28 cellular contexts compared by ENCODE assay signal in the genomic region with DNA sequence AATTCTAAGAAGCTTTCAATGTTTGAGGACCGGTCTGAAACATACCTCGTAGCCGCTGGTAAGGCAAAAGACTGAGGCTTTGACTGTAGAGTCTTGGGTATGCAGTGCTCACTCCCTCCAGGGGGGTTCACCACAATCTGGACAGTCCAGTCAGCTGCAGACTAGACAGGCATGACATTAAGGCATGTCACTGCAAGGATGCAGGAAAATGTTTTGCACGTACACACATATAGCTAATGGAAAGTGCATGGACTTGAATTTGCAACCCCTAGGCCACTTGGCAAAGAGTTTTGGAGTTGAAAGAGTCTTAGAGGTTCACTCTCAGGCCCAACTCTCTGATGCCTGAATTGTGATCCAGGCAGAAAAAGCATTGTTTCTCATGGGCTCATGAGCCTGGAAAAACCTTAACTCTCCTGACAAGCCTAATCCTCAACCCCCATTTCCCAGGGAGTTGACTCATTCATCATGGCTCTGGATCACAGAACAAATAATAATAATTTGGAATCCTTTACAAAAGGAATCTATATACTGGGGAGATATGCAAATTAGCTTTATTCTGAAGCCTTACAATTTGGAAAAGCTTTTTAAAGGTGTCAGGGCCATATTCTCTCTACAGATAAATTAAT. TPM values are rescaled to one million over a fixed set of nuclear protein-coding genes. Genes with fewer than 3 reads are reported as not detected.
DNase-seq lines count a peak whose midpoint lies in the region; ATAC-seq and TF ChIP-seq lines count a peak whose summit lies in the region.
"Had no signal": no experiment of that assay in that cellular context is flagged by ENCODE, and none has a peak within 500 bp of the region (broad histone marks: within the 10 kb centered on the region; RNA-seq: fewer than 3 reads in every experiment).

No MANE protein-coding gene starts in this region.

- no peaks in the 10 kb centered on the region for H3K9me3 ChIP-seq in sigmoid colon

- no peak for TF ChIP-seq POLR2A in sigmoid colon (IDR thresholded peaks at IDR 0.05)

- intact Hi-C loops in sigmoid colon (cut with DNase I) (no loop called here), Calu3 (cut with micrococcal nuclease; ENCODE audit: unreplicated experiment) (no loop called here)

- H3K27me3 ChIP-seq in sigmoid colon = no peaks in the 10 kb centered on the region
- H3K27me3 ChIP-seq: tibial artery had no signal

- H3K27me3 Mint-ChIP-seq in stimulated activated naive CD8-positive, alpha-beta T cell treated with anti-CD3 and anti-CD28 coated beads, Interleukin-15, amount 100 ng/mL, for 72 hours = no peaks in the 10 kb centered on the region
- no peaks in the 10 kb centered on the region for H3K27me3 Mint-ChIP-seq in Calu3 (ENCODE audit: unreplicated experiment)
- H3K27me3 Mint-ChIP-seq: activated naive CD8-positive, alpha-beta T cell treated with anti-CD3 and anti-CD28 coated beads for 36 hours; CD4-positive, alpha-beta T cell had no signal

- H3K36me3 ChIP-seq in sigmoid colon = no peaks in the 10 kb centered on the region
- H3K36me3 ChIP-seq: tibial artery had no signal

- no TSS peak for BruUV-seq in Calu3 (replicated peaks; lab: Mats Ljungman, UMichigan)

- WGBS in sigmoid colon, 2 donors = 94 to 96% methylated on average over 4 of the region's 4 CpGs

- peak overlapping the region; percentile 2 to 81 (median 65) for H3K27ac ChIP-seq in sigmoid colon
- H3K27ac ChIP-seq: tibial artery had no signal

- H3K4me3 ChIP-seq in fibroblast of pulmonary artery (replicated peaks; ENCODE audit: low read depth, low read length) (no peak overlapping the region), sigmoid colon (no peak overlapping the region)
- H3K4me3 ChIP-seq: tibial artery had no signal

- TF ChIP-seq CTCF in fibroblast of pulmonary artery (IDR thresholded peaks at IDR 0.05; ENCODE audit: low read length, missing control alignments) (no peak), sigmoid colon (IDR thresholded peaks at IDR 0.05) (no peak), Calu3 (IDR thresholded peaks at IDR 0.05; ENCODE audit: unreplicated experiment) (no peak)

- H3K27ac Mint-ChIP-seq in stimulated activated naive CD8-positive, alpha-beta T cell treated with anti-CD3 and anti-CD28 coated beads, Interleukin-15, amount 100 ng/mL, for 72 hours = no peak overlapping the region
- H3K27ac Mint-ChIP-seq in Calu3 (ENCODE audit: unreplicated experiment) = no peak overlapping the region
- H3K27ac Mint-ChIP-seq: activated naive CD8-positive, alpha-beta T cell treated with anti-CD3 and anti-CD28 coated beads for 36 hours; CD4-positive, alpha-beta T cell; immature natural killer cell; naive thymus-derived CD4-positive, alpha-beta T cell; T-helper 1 cell treated with Interleukin-12 subunit alpha and Interleukin-12 subunit beta and Interleukin-4 antibody, amounts not matched to agents 30 μg/mL and 1 μg/mL, for 36 hours had no signal

- no peak for ATAC-seq in stimulated activated naive CD8-positive, alpha-beta T cell treated with anti-CD3 and anti-CD28 coated beads, Interleukin-15, amount 100 ng/mL, for 72 hours
- ATAC-seq: esophagus mucosa; HCT116; naive thymus-derived CD4-positive, alpha-beta T cell had no signal

- H3K36me3 Mint-ChIP-seq in Calu3 (ENCODE audit: insufficient read depth, unreplicated experiment) = no peaks in the 10 kb centered on the region
- H3K36me3 Mint-ChIP-seq: activated naive CD8-positive, alpha-beta T cell treated with anti-CD3 and anti-CD28 coated beads for 36 hours; immature natural killer cell had no signal

- no peak for TF ChIP-seq EP300 in sigmoid colon (IDR thresholded peaks at IDR 0.05)

- no peaks in the 10 kb centered on the region for H3K4me1 Mint-ChIP-seq in stimulated activated naive CD8-positive, alpha-beta T cell treated with anti-CD3 and anti-CD28 coated beads, Interleukin-15, amount 100 ng/mL, for 72 hours
- H3K4me1 Mint-ChIP-seq in Calu3 (ENCODE audit: low read depth, unreplicated experiment) = peaks cover 10% of the 10 kb centered on the region
- H3K4me1 Mint-ChIP-seq: activated naive CD8-positive, alpha-beta T cell treated with anti-CD3 and anti-CD28 coated beads for 36 hours; immature natural killer cell; naive thymus-derived CD4-positive, alpha-beta T cell had no signal

- H3K4me3 Mint-ChIP-seq in stimulated activated naive CD8-positive, alpha-beta T cell treated with anti-CD3 and anti-CD28 coated beads, Interleukin-15, amount 100 ng/mL, for 72 hours = no peak overlapping the region
- H3K4me3 Mint-ChIP-seq in Calu3 (ENCODE audit: low read depth, unreplicated experiment) = no peak overlapping the region
- H3K4me3 Mint-ChIP-seq: activated naive CD8-positive, alpha-beta T cell treated with anti-CD3 and anti-CD28 coated beads for 36 hours; CD4-positive, alpha-beta T cell; immature natural killer cell; naive thymus-derived CD4-positive, alpha-beta T cell; T-helper 1 cell treated with Interleukin-12 subunit alpha and Interleukin-12 subunit beta and Interleukin-4 antibody, amounts not matched to agents 30 μg/mL and 1 μg/mL, for 36 hours had no signal

- peaks cover 0 to 36% (median 33%) of the 10 kb centered on the region in 4 donors for H3K4me1 ChIP-seq in sigmoid colon
- H3K4me1 ChIP-seq: tibial artery had no signal

- peaks cover 5 to 11% of the 10 kb centered on the region in 2 donors for H3K9me3 Mint-ChIP-seq in stimulated activated naive CD8-positive, alpha-beta T cell treated with anti-CD3 and anti-CD28 coated beads, Interleukin-15, amount 100 ng/mL, for 72 hours
- H3K9me3 Mint-ChIP-seq in Calu3 (ENCODE audit: low read depth, unreplicated experiment) = peaks cover 4% of the 10 kb centered on the region

- CTCF ChIA-PET in Calu3 (lab: Charles Lee) = interaction anchor here (0.7 kb wide), 1 partner anchor 97 kb away, joined by 3 read pairs; no protein-coding TSS in a partner anchor

- DNase-seq in NCI-H82 (lab: John Stamatoyannopoulos, UW) (peak; percentile 23), NCI-H82 treated with DMSO at 0.1 percent for 48 hours (lab: John Stamatoyannopoulos, UW; ENCODE audit: unreplicated experiment) (no peak), astrocyte of the hippocampus (ENCODE audit: low read depth, low spot score) (peak; percentile 44), fibroblast of pulmonary artery (ENCODE audit: low read depth) (peak; percentile 52), sigmoid colon (no peak), Calu3 (no peak), SHP77 treated with DMSO at 0.1 percent for 48 hours (lab: John Stamatoyannopoulos, UW) (no peak)
- no peak for DNase-seq in stimulated activated naive CD8-positive, alpha-beta T cell treated with anti-CD3 and anti-CD28 coated beads, Interleukin-15, amount 100 ng/mL, for 72 hours
- DNase-seq: 8988T; activated CD4-positive, alpha-beta T cell treated with anti-CD3 and anti-CD28 coated beads for 1 hour; activated effector memory CD4-positive, alpha-beta T cell treated with anti-CD3 and anti-CD28 coated beads, Interleukin-2, amount 50 U/mL, for 16 hours; activated naive CD8-positive, alpha-beta T cell treated with anti-CD3 and anti-CD28 coated beads for 36 hours; CD4-positive, alpha-beta T cell; hypothalamus; immature natural killer cell; naive thymus-derived CD4-positive, alpha-beta T cell; NCI-H1417 treated with DMSO at 0.1 percent for 48 hours; NCI-H2081; NCI-H446; occipital lobe; RPMI8226; stimulated activated CD4-positive, alpha-beta T cell treated with anti-CD3 and anti-CD28 coated beads, Interleukin-1b, Interleukin-23, amount 100 ng/mL, for 48 hours; stimulated activated CD8-positive, alpha-beta memory T cell treated with anti-CD3 and anti-CD28 coated beads, Interleukin-4, amount 100 ng/mL, for 48 hours; tibial artery had no signal

RNA-seq across cellular contexts. Expression of gene LAMB4, which starts 51.9 kb away (rescaled TPM):
- 1 to 10 TPM in 1 of 4 donors, under 1 TPM in 1, not detected in 2; 0.14 to 2.0 TPM for total RNA-seq in sigmoid colon
- polyA plus RNA-seq in sigmoid colon = under 1 TPM in 1 of 3 donors, not detected in 2; 0.04 TPM
- total RNA-seq in Calu3 (2022) = 0.12 TPM in 1 of 2 replicates, not detected in the other
- total RNA-seq: G401 had no signal
- polyA plus RNA-seq: immature natural killer cell; naive thymus-derived CD4-positive, alpha-beta T cell had no signal

Comparison
In these comparisons a context has a peak if more than half of its experiments do, and no peak if none do; other contexts are left out.
1. DNase-seq: peak in NCI-H82 (single experiment), astrocyte of the hippocampus (single experiment) and fibroblast of pulmonary artery (single experiment); none in NCI-H82 treated with DMSO at 0.1 percent for 48 hours (single experiment), sigmoid colon (single experiment), stimulated activated naive CD8-positive, alpha-beta T cell treated with anti-CD3 and anti-CD28 coated beads, Interleukin-15, amount 100 ng/mL, for 72 hours (0 of 2), Calu3 (single experiment) and SHP77 treated with DMSO at 0.1 percent for 48 hours (single experiment).